Comparison of ENCODE assay signal across 8 cellular contexts in the genomic region with DNA sequence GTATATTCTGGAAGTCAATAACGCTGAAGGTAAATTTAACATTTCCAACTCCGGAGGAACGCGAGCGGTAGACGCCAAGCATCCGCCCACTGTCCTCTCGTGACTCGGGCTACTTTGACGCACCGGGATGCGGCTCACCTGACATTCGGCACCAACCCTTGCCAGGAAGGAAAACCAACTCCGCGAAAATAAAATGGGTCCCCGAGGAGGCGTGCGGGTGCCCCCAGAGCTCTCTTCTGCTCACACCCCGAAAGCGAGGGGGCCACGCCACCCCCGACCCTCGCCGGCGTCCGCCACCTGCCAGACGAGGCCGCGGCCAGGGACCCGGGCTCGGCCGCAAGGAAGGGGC. TPM values are rescaled to one million over a fixed set of nuclear protein-coding genes. Genes with fewer than 3 reads are reported as not detected.
A peak's percentile ranks its signal among the peaks of the same experiment; 100 is the strongest.
DNase-seq lines count a peak whose midpoint lies in the region; ATAC-seq and TF ChIP-seq lines count a peak whose summit lies in the region.

No MANE protein-coding gene starts in this region.

- no peak for TF ChIP-seq EP300 in neural cell (conservative IDR thresholded peaks at IDR 0.05; ENCODE audit: poor library complexity, severe bottlenecking)

- H3K4me2 ChIP-seq in fibroblast of lung (ENCODE audit: extremely low read depth, insufficient read depth, low read length) = peak overlapping the region; percentile 87
- peak overlapping the region; percentile 72 for H3K4me2 ChIP-seq in neural cell (ENCODE audit: low read length)

- H3K9me3 ChIP-seq in MG63 = no peaks in the 10 kb centered on the region
- H3K9me3 ChIP-seq in fibroblast of lung (ENCODE audit: control insufficient read depth, insufficient read depth, low read depth, low read length) = no peaks in the 10 kb centered on the region
- H3K9me3 ChIP-seq in neural cell (ENCODE audit: low read length) = no peaks in the 10 kb centered on the region
- no peaks in the 10 kb centered on the region for H3K9me3 ChIP-seq in thymus (ENCODE audit: control insufficient read depth)

- H3K27ac ChIP-seq in fibroblast of lung (ENCODE audit: insufficient read depth, low read length) = peak overlapping the region; percentile 81
- no peak overlapping the region for H3K27ac ChIP-seq in neural cell (ENCODE audit: low read length)
- peak overlapping the region; percentile 88 for H3K27ac ChIP-seq in thymus (ENCODE audit: low read depth)

- peaks cover 2% of the 10 kb centered on the region for H3K4me1 ChIP-seq in fibroblast of lung (ENCODE audit: control insufficient read depth, extremely low read depth, insufficient read depth, low read length)
- H3K4me1 ChIP-seq in thymus (ENCODE audit: control insufficient read depth, insufficient read depth, low read length) = peaks cover 3% of the 10 kb centered on the region

- ATAC-seq in GM21360 (IDR thresholded peaks at IDR 0.05; ENCODE audit: unreplicated experiment) = peak; percentile 5
- ATAC-seq in activated T-cell treated with anti-CD3 and anti-CD28 coated beads, Interleukin-2, amount 50 U/mL, for 4 hours = peak; percentile 23 to 26

- H3K79me2 ChIP-seq in fibroblast of lung (ENCODE audit: control insufficient read depth, insufficient read depth, low read length) (peaks cover 21% of the 10 kb centered on the region), neural cell (replicated peaks; ENCODE audit: insufficient read depth, low read length) (peaks cover 4% of the 10 kb centered on the region)

- no peaks in the 10 kb centered on the region for H3K9me2 ChIP-seq in neural cell (ENCODE audit: insufficient read depth, low read length)

- H3K9me3 Mint-ChIP-seq in activated T-cell treated with anti-CD3 and anti-CD28 coated beads, Interleukin-2, amount 50 U/mL, for 4 hours = peaks cover 4% of the 10 kb centered on the region

- H3K36me3 ChIP-seq in MG63 = no peaks in the 10 kb centered on the region
- no peaks in the 10 kb centered on the region for H3K36me3 ChIP-seq in fibroblast of lung (ENCODE audit: control insufficient read depth, insufficient read depth, low read length)
- H3K36me3 ChIP-seq in neural cell (ENCODE audit: insufficient read depth, low read length) = no peaks in the 10 kb centered on the region
- H3K36me3 ChIP-seq in thymus (ENCODE audit: control insufficient read depth, insufficient read depth) = no peaks in the 10 kb centered on the region

- peak; percentile 34 for DNase-seq in Ammon's horn (ENCODE audit: low spot score)
- DNase-seq in MG63 = peak; percentile 6
- peak; percentile 35 for DNase-seq in activated T-cell treated with anti-CD3 and anti-CD28 coated beads, Interleukin-2, amount 50 U/mL, for 4 hours
- DNase-seq in fibroblast of lung (ENCODE audit: low read depth in 2 of 2) = no peak
- DNase-seq in COLO829 (ENCODE audit: low spot score) = no peak

- H3K4me3 ChIP-seq in MG63 (peak overlapping the region; percentile 62), fibroblast of lung (replicated peaks in 1 of 4; ENCODE audit: control extremely low read depth in 1 of 4, insufficient read depth in 1 of 4, low read depth in 3 of 4, low read length in 4 of 4) (peak overlapping the region; percentile 83 to 90 (median 87)), neural cell (ENCODE audit: low read length) (peak overlapping the region; percentile 88), thymus (ENCODE audit: low read length) (peak overlapping the region; percentile 94)

- H3K27me3 ChIP-seq in MG63 (no peaks in the 10 kb centered on the region), fibroblast of lung (ENCODE audit: control insufficient read depth, insufficient read depth, low read length) (no peaks in the 10 kb centered on the region), neural cell (ENCODE audit: insufficient read depth, low read depth, low read length) (peaks cover 11% of the 10 kb centered on the region), thymus (ENCODE audit: control insufficient read depth, insufficient read depth) (no peaks in the 10 kb centered on the region)

- H3K4me1 Mint-ChIP-seq in activated T-cell treated with anti-CD3 and anti-CD28 coated beads, Interleukin-2, amount 50 U/mL, for 4 hours (ENCODE audit: low read depth) = peaks cover 38% of the 10 kb centered on the region

- no peaks in the 10 kb centered on the region for H3F3A ChIP-seq in neural cell (ENCODE audit: insufficient read depth, low read length, poor library complexity, severe bottlenecking)

- H3K27me3 Mint-ChIP-seq in activated T-cell treated with anti-CD3 and anti-CD28 coated beads, Interleukin-2, amount 50 U/mL, for 4 hours (ENCODE audit: low read depth) = no peaks in the 10 kb centered on the region

- under 1% methylated on average over 32 of the region's 32 CpGs for WGBS in thymus

- peak overlapping the region; percentile 89 for H2AFZ ChIP-seq in fibroblast of lung (ENCODE audit: low read length)
- no peak overlapping the region for H2AFZ ChIP-seq in neural cell (ENCODE audit: low read depth, low read length)

- H4K20me1 ChIP-seq in fibroblast of lung (ENCODE audit: control insufficient read depth, extremely low read depth, insufficient read depth, low read length) = no peaks in the 10 kb centered on the region
- no peaks in the 10 kb centered on the region for H4K20me1 ChIP-seq in neural cell (ENCODE audit: insufficient read depth)

- no peak for TF ChIP-seq RAD21 in neural cell (conservative IDR thresholded peaks at IDR 0.05)

- H3K4me3 Mint-ChIP-seq in activated T-cell treated with anti-CD3 and anti-CD28 coated beads, Interleukin-2, amount 50 U/mL, for 4 hours = peak overlapping the region; percentile 90

- peaks cover 5% of the 10 kb centered on the region for H3K36me3 Mint-ChIP-seq in activated T-cell treated with anti-CD3 and anti-CD28 coated beads, Interleukin-2, amount 50 U/mL, for 4 hours (ENCODE audit: insufficient read depth)

- H3K9ac ChIP-seq in fibroblast of lung (ENCODE audit: insufficient read depth, low read length) = peak overlapping the region; percentile 78
- peak overlapping the region; percentile 72 for H3K9ac ChIP-seq in neural cell (ENCODE audit: low read length)

- TF ChIP-seq CTCF in fibroblast of lung (conservative IDR thresholded peaks at IDR 0.05 in 1 of 2, IDR thresholded peaks at IDR 0.05 in 1 of 2; ENCODE audit: low read depth in 1 of 2, low read length in 2 of 2) (no peak), neural cell (IDR thresholded peaks at IDR 0.05; ENCODE audit: poor library complexity, severe bottlenecking) (no peak)

TF ChIP-seq in neural cell, 6 proteins besides CTCF, POLR2A, EP300 and RAD21:
- TF ChIP-seq POLR2AphosphoS5 (IDR thresholded peaks at IDR 0.05) = no peak
- no peak for TF ChIP-seq REST (IDR thresholded peaks at IDR 0.05; ENCODE audit: borderline replicate concordance)
- TF ChIP-seq SMC3 (conservative IDR thresholded peaks at IDR 0.05; ENCODE audit: poor library complexity) = no peak
- TF ChIP-seq MXI1 (conservative IDR thresholded peaks at IDR 0.05; ENCODE audit: poor library complexity, severe bottlenecking) = no peak
- TF ChIP-seq EZH2 (IDR thresholded peaks at IDR 0.05; ENCODE audit: borderline replicate concordance, insufficient read depth, low read length, poor library complexity, severe bottlenecking) = no peak
- no peak for TF ChIP-seq TAF1 (IDR thresholded peaks at IDR 0.05; ENCODE audit: low read depth)

RNA-seq across cellular contexts. Expression of gene ITSN2, which starts 0.7 kb away (rescaled TPM):
- 7.2 and 16.9 TPM in 2 replicates for total RNA-seq in MG63 (2014; rRNA removed; shearing (Covaris generic); ENCODE audit: low replicate concordance)
- 10 to 100 TPM; 52.5 to 57.6 (median 52.9) TPM for total RNA-seq in activated T-cell treated with anti-CD3 and anti-CD28 coated beads, Interleukin-2, amount 50 U/mL, for 4 hours
- total RNA-seq in fibroblast of lung = 33.9 and 43.4 TPM in 2 replicates
- 21.8 and 23.1 TPM in 2 replicates for polyA plus RNA-seq in fibroblast of lung
- polyA plus RNA-seq in fibroblast of lung (2012) = 14.0 and 15.6 TPM in 2 replicates
- 16.3 and 20.3 TPM in 2 replicates for polyA minus RNA-seq in fibroblast of lung (ENCODE audit: low replicate concordance)
- 8.9 and 10.6 TPM in 2 replicates for polyA plus RNA-seq in neural cell
- polyA minus RNA-seq in neural cell = 20.9 and 27.6 TPM in 2 replicates
- polyA plus RNA-seq in thymus = 74.6 TPM

Comparison
In these comparisons a context has a peak if more than half of its experiments do, and no peak if none do; other contexts are left out.
1. DNase-seq: peak in Ammon's horn (single experiment), MG63 (single experiment) and activated T-cell treated with anti-CD3 and anti-CD28 coated beads, Interleukin-2, amount 50 U/mL, for 4 hours (single experiment); none in fibroblast of lung (0 of 2) and COLO829 (single experiment).
2. Peak in every context shown above with its lines, with median percentiles within 50 percentile points of each other: H3K4me3 ChIP-seq.